Comparison of ENCODE assay signal across 16 cellular contexts in the genomic region with DNA sequence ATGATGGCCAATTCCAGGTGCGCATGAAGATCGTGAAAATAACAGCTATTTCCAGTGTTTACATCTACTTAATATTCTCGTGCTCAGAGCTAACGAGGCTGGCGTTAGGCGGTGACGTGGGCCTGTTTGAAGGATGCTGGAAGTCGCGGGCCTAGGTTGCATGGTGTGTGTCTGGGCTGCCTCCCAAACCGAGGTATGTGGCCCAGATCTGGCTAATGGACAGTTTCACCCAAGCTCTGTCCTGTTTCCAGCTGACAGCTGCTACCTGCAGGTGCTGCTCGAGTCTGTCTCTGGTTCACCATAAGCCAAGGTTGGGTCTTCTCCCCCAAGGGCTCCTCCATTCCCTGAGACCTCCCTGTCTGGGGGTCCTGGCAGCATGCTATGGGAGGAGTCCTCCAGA.
"Had no signal": no experiment of that assay in that cellular context is flagged by ENCODE, and none has a peak within 500 bp of the region (broad histone marks: within the 10 kb centered on the region; RNA-seq: fewer than 3 reads in every experiment).

No MANE protein-coding gene starts in this region.

- ATAC-seq: SK-N-SH treated with all-trans-retinoic acid at 6 μM for 48 hours had no signal

- DNase-seq: KBM-7, MV-4-11, NCI-H1048, NCI-H1105, NCI-H1436 treated with DMSO at 0.1 percent for 48 hours, NCI-H1694, NCI-H1930, NCI-H2081, NCI-H2107, NCI-H524, NCI-H69, NCI-H774, SHP77 had no signal

- H3K27ac ChIP-seq: RWPE1 had no signal

- FAIRE-seq: RCC 7860 had no signal
